In genomic region chr16:19389246-19389645, GRCh38 we compare ENCODE assay signal across 9 cellular contexts. TPM values are rescaled to one million over a fixed set of nuclear protein-coding genes. Genes with fewer than 3 reads are reported as not detected.
DNase-seq lines count a peak whose midpoint lies in the region; TF ChIP-seq lines count a peak whose summit lies in the region.
"Had no signal": no experiment of that assay in that cellular context is flagged by ENCODE, and none has a peak within 500 bp of the region (broad histone marks: within the 10 kb centered on the region; RNA-seq: fewer than 3 reads in every experiment).

No MANE protein-coding gene starts in this region.

- H3K9me3 ChIP-seq in cardiac muscle cell (ENCODE audit: low read depth) (no peaks in the 10 kb centered on the region), right atrium auricular region (no peaks in the 10 kb centered on the region)

- H3K9me3 Mint-ChIP-seq in glutamatergic neuron (ENCODE audit: unreplicated experiment), result peaks cover 4% of the 10 kb centered on the region
- H3K9me3 Mint-ChIP-seq: stimulated activated naive CD8-positive, alpha-beta T cell treated with anti-CD3 and anti-CD28 coated beads, Interleukin-15, Interleukin-2, amounts not matched to agents 100 ng/mL and 50 ng/mL, for 24 hours had no signal

- H3K4me1 ChIP-seq in cardiac muscle cell (ENCODE audit: low read depth), result no peaks in the 10 kb centered on the region
- no peaks in the 10 kb centered on the region for H3K4me1 ChIP-seq in right atrium auricular region

- H3K36me3 ChIP-seq in cardiac muscle cell, result no peaks in the 10 kb centered on the region
- no peaks in the 10 kb centered on the region for H3K36me3 ChIP-seq in right atrium auricular region

- H3K36me3 Mint-ChIP-seq in glutamatergic neuron (ENCODE audit: unreplicated experiment), result peaks cover 4% of the 10 kb centered on the region

- H3K4me3 ChIP-seq in cardiac muscle cell (no peak overlapping the region), right atrium auricular region (no peak overlapping the region)

- H3K27me3 ChIP-seq in cardiac muscle cell (no peaks in the 10 kb centered on the region), right atrium auricular region (no peaks in the 10 kb centered on the region)

- no peak overlapping the region for H3K27ac ChIP-seq in cardiac muscle cell
- H3K27ac ChIP-seq in right atrium auricular region, result no peak overlapping the region

- DNase-seq in cardiac muscle cell (ENCODE audit: low read depth in 1 of 2, low spot score in 1 of 2) (peak; percentile 43 to 53), right atrium auricular region (ENCODE audit: low spot score) (no peak), NCI-H345 treated with DMSO at 0.1 percent for 48 hours (lab: John Stamatoyannopoulos, UW; ENCODE audit: unreplicated experiment) (peak; percentile 84), glutamatergic neuron (peak; percentile 24), AG08396 (ENCODE audit: low spot score) (no peak)
- peak; percentile 76 for DNase-seq in activated CD8-positive, alpha-beta memory T cell treated with anti-CD3 and anti-CD28 coated beads, Interleukin-2, amount 50 U/mL, for 48 hours
- peak; percentile 42 to 68 for DNase-seq in stimulated activated CD4-positive, alpha-beta T cell treated with anti-CD3 and anti-CD28 coated beads, Interleukin-2, amount 100 ng/mL, for 24 hours
- no peak for DNase-seq in effector CD8-positive, alpha-beta T cell (lab: John Stamatoyannopoulos, UW)

- H3K27ac Mint-ChIP-seq in glutamatergic neuron (ENCODE audit: unreplicated experiment), result no peak overlapping the region
- H3K27ac Mint-ChIP-seq: stimulated activated naive CD8-positive, alpha-beta T cell treated with anti-CD3 and anti-CD28 coated beads, Interleukin-15, Interleukin-2, amounts not matched to agents 100 ng/mL and 50 ng/mL, for 24 hours had no signal

- H3K4me3 Mint-ChIP-seq in glutamatergic neuron (ENCODE audit: unreplicated experiment), result no peak overlapping the region
- H3K4me3 Mint-ChIP-seq: stimulated activated naive CD8-positive, alpha-beta T cell treated with anti-CD3 and anti-CD28 coated beads, Interleukin-15, Interleukin-2, amounts not matched to agents 100 ng/mL and 50 ng/mL, for 24 hours had no signal

- H3K4me1 Mint-ChIP-seq in glutamatergic neuron (ENCODE audit: low read depth, unreplicated experiment), result no peaks in the 10 kb centered on the region

- peaks cover 3% of the 10 kb centered on the region for H3K27me3 Mint-ChIP-seq in glutamatergic neuron (ENCODE audit: unreplicated experiment)

- TF ChIP-seq CTCF in cardiac muscle cell (IDR thresholded peaks at IDR 0.05; ENCODE audit: low read depth, low read length) (peak; percentile 55), right atrium auricular region (IDR thresholded peaks at IDR 0.05) (peak in 1 of 2 donors; percentile 47), glutamatergic neuron (IDR thresholded peaks at IDR 0.05; ENCODE audit: partially characterized antibody, unreplicated experiment) (peak; percentile 44)

RNA-seq across cellular contexts. Expression of gene TMC5, which starts 28.4 kb away (rescaled TPM):
- total RNA-seq in cardiac muscle cell, result 0.21 TPM in 1 of 2 replicates, not detected in the other
- polyA plus RNA-seq in cardiac muscle cell, result 0.09 TPM in 1 of 2 replicates, not detected in the other
- under 1 TPM in 1 of 2 donors, not detected in 1; 0.16 TPM for total RNA-seq in right atrium auricular region
- total RNA-seq in glutamatergic neuron (ENCODE audit: unreplicated experiment), result not detected

Comparison
In these comparisons a context has a peak if more than half of its experiments do, and no peak if none do; other contexts are left out.
1. DNase-seq: peak in cardiac muscle cell (2 of 2), NCI-H345 treated with DMSO at 0.1 percent for 48 hours (single experiment), activated CD8-positive, alpha-beta memory T cell treated with anti-CD3 and anti-CD28 coated beads, Interleukin-2, amount 50 U/mL, for 48 hours (single experiment), glutamatergic neuron (single experiment) and stimulated activated CD4-positive, alpha-beta T cell treated with anti-CD3 and anti-CD28 coated beads, Interleukin-2, amount 100 ng/mL, for 24 hours (2 of 2); none in right atrium auricular region (single experiment), AG08396 (single experiment) and effector CD8-positive, alpha-beta T cell (single experiment).